19 cellular contexts compared by ENCODE assay signal in genomic region chr9:106941901-106942300, GRCh38.
DNase-seq lines count a peak whose midpoint lies in the region; ATAC-seq and TF ChIP-seq lines count a peak whose summit lies in the region.
"Had no signal": no experiment of that assay in that cellular context is flagged by ENCODE, and none has a peak within 500 bp of the region (broad histone marks: within the 10 kb centered on the region; RNA-seq: fewer than 3 reads in every experiment).

No MANE protein-coding gene starts in this region.

- no peak overlapping the region for H3K4me2 ChIP-seq in GM23338

- peak; percentile 78 for DNase-seq in AG10803 (ENCODE audit: low read depth)
- DNase-seq in GM23338 (ENCODE audit: low spot score) = no peak
- DNase-seq in medulla oblongata (ENCODE audit: extremely low spot score) = peak; percentile 76
- DNase-seq in progenitor cell of endocrine pancreas (ENCODE audit: low spot score, unreplicated experiment) = no peak
- no peak for DNase-seq in type B pancreatic cell (ENCODE audit: extremely low spot score, unreplicated experiment)
- no peak for DNase-seq in GM19238 (ENCODE audit: insufficient read length, low spot score)
- DNase-seq: 8988T; CD8-positive, alpha-beta memory T cell; DMS53; IMR-90; NCI-H1417; NCI-H187; NCI-H2227 treated with DMSO at 0.1 percent for 48 hours; NCI-H524 treated with DMSO at 0.1 percent for 48 hours; PC-3 had no signal

- H3K27me3 Mint-ChIP-seq in GM23338 (ENCODE audit: insufficient read depth, low read depth, poor library complexity) (peaks cover 4% of the 10 kb centered on the region), progenitor cell of endocrine pancreas (no peaks in the 10 kb centered on the region), type B pancreatic cell (no peaks in the 10 kb centered on the region)
- H3K27me3 Mint-ChIP-seq: CD8-positive, alpha-beta memory T cell had no signal

- no peaks in the 10 kb centered on the region for H3K9me2 ChIP-seq in GM23338 (ENCODE audit: insufficient read depth)

- no peak for TF ChIP-seq CTCF in AG10803 (conservative IDR thresholded peaks at IDR 0.05; ENCODE audit: low read length)
- no peak for TF ChIP-seq CTCF in GM23338 (conservative IDR thresholded peaks at IDR 0.05; ENCODE audit: low read depth in 2 of 2)
- no peak for TF ChIP-seq CTCF in progenitor cell of endocrine pancreas (IDR thresholded peaks at IDR 0.05; ENCODE audit: unreplicated experiment)
- no peak for TF ChIP-seq CTCF in type B pancreatic cell (conservative IDR thresholded peaks at IDR 0.05)

- H3K27ac ChIP-seq in GM23338 (ENCODE audit: low read depth) = no peak overlapping the region
- H3K27ac ChIP-seq: HL-60 had no signal

- no peaks in the 10 kb centered on the region for H3K27me3 ChIP-seq in GM23338 (ENCODE audit: insufficient read depth)

- no peaks in the 10 kb centered on the region for H3F3A ChIP-seq in GM23338 (replicated peaks; ENCODE audit: low read depth)

- no peak overlapping the region for H3K4me3 Mint-ChIP-seq in GM23338
- H3K4me3 Mint-ChIP-seq in progenitor cell of endocrine pancreas (ENCODE audit: low read depth) = no peak overlapping the region
- H3K4me3 Mint-ChIP-seq in type B pancreatic cell = no peak overlapping the region
- H3K4me3 Mint-ChIP-seq: CD8-positive, alpha-beta memory T cell had no signal

- H3K27ac Mint-ChIP-seq in GM23338 (peak overlapping the region; percentile 55), progenitor cell of endocrine pancreas (peak overlapping the region; percentile 75), type B pancreatic cell (no peak overlapping the region)

- no peak overlapping the region for H2AFZ ChIP-seq in GM23338

- H3K4me3 ChIP-seq in AG10803 (ENCODE audit: low read length) (no peak overlapping the region), GM23338 (no peak overlapping the region)
- H3K4me3 ChIP-seq: HAP-1 had no signal

- H4K20me1 ChIP-seq in GM23338 (replicated peaks; ENCODE audit: insufficient read depth) = peaks cover 5% of the 10 kb centered on the region; the same call in 1 of the 2 replicates

- H3K36me3 ChIP-seq in GM23338 (ENCODE audit: insufficient read depth) = peaks cover 50% of the 10 kb centered on the region; the same call in 1 of the 2 replicates

- H3K4me1 Mint-ChIP-seq in GM23338 (no peaks in the 10 kb centered on the region), progenitor cell of endocrine pancreas (ENCODE audit: low read depth) (peaks cover 33% of the 10 kb centered on the region), type B pancreatic cell (ENCODE audit: unreplicated experiment) (peaks cover 6% of the 10 kb centered on the region)
- H3K4me1 Mint-ChIP-seq: CD8-positive, alpha-beta memory T cell had no signal

- no peaks in the 10 kb centered on the region for H3K4me1 ChIP-seq in GM23338 (ENCODE audit: insufficient read depth)
- H3K4me1 ChIP-seq: HAP-1 had no signal

- H3K79me2 ChIP-seq in GM23338 (replicated peaks; ENCODE audit: insufficient read depth) = peaks cover 53% of the 10 kb centered on the region

- H3K36me3 Mint-ChIP-seq in GM23338 (ENCODE audit: low read depth) = peaks cover 81% of the 10 kb centered on the region
- H3K36me3 Mint-ChIP-seq in progenitor cell of endocrine pancreas (ENCODE audit: insufficient read depth) = peaks cover 46% of the 10 kb centered on the region
- H3K36me3 Mint-ChIP-seq in type B pancreatic cell = peaks cover 62% of the 10 kb centered on the region

- H3K9me3 Mint-ChIP-seq in GM23338 = no peaks in the 10 kb centered on the region
- no peaks in the 10 kb centered on the region for H3K9me3 Mint-ChIP-seq in progenitor cell of endocrine pancreas (ENCODE audit: low read depth)
- no peaks in the 10 kb centered on the region for H3K9me3 Mint-ChIP-seq in type B pancreatic cell

- ATAC-seq in GM23338 = no peak
- ATAC-seq in GM21515 (IDR thresholded peaks at IDR 0.05; ENCODE audit: unreplicated experiment) = no peak
- ATAC-seq in GM19397 (IDR thresholded peaks at IDR 0.05; ENCODE audit: unreplicated experiment) = no peak
- ATAC-seq: PC-3 had no signal

TF ChIP-seq in GM23338, 12 proteins besides CTCF, POLR2A, EP300 and RAD21 (continues in another document):
- TF ChIP-seq POLR2AphosphoS5 (IDR thresholded peaks at IDR 0.05; ENCODE audit: low read depth) = no peak
- no peak for TF ChIP-seq EZH2 (IDR thresholded peaks at IDR 0.05; ENCODE audit: low read depth, unreplicated experiment)
- no peak for TF ChIP-seq STAT1 (IDR thresholded peaks at IDR 0.05; ENCODE audit: unreplicated experiment)
- no peak for TF ChIP-seq NANOG (IDR thresholded peaks at IDR 0.05; ENCODE audit: borderline replicate concordance)
- TF ChIP-seq CREB1 (CRISPR knock-in tag; IDR thresholded peaks at IDR 0.05; ENCODE audit: low read depth) = no peak
- no peak for TF ChIP-seq ZNF331 (CRISPR knock-in tag; IDR thresholded peaks at IDR 0.05; ENCODE audit: low read depth)
- TF ChIP-seq REST (IDR thresholded peaks at IDR 0.05; ENCODE audit: unreplicated experiment) = no peak
- no peak for TF ChIP-seq ZNF114 (CRISPR knock-in tag; IDR thresholded peaks at IDR 0.05)
- TF ChIP-seq EZH2phosphoT487 (IDR thresholded peaks at IDR 0.05; ENCODE audit: unreplicated experiment) = no peak
- TF ChIP-seq ETS1 (IDR thresholded peaks at IDR 0.05) = no peak

Comparison
In these comparisons a context has a peak if more than half of its experiments do, and no peak if none do; other contexts are left out.
1. DNase-seq: peak in AG10803 (single experiment) and medulla oblongata (single experiment); none in GM23338 (single experiment), progenitor cell of endocrine pancreas (single experiment), type B pancreatic cell (single experiment) and GM19238 (single experiment).